1 cellular context compared by ENCODE assay signal in genomic region chr5:31531888-31532710, GRCh38.
TF ChIP-seq lines count a peak whose summit lies in the region.

C5orf22 (plus strand) TSS chr5:31532301; CDS start chr5:31532393, 92 bp downstream.
DROSHA (minus strand) TSS chr5:31532093; CDS start chr5:31529059, 3,034 bp downstream.

TF ChIP-seq in HEK293, 187 proteins besides CTCF, POLR2A, EP300 and RAD21 (continued from another document and continues in another):
- TF ChIP-seq EGR2 (tag by site-specific recombination; IDR thresholded peaks at IDR 0.05; ENCODE audit: low read depth): peak; percentile 40; the same call in 1 of the 2 replicates
- TF ChIP-seq, protein P1, sequence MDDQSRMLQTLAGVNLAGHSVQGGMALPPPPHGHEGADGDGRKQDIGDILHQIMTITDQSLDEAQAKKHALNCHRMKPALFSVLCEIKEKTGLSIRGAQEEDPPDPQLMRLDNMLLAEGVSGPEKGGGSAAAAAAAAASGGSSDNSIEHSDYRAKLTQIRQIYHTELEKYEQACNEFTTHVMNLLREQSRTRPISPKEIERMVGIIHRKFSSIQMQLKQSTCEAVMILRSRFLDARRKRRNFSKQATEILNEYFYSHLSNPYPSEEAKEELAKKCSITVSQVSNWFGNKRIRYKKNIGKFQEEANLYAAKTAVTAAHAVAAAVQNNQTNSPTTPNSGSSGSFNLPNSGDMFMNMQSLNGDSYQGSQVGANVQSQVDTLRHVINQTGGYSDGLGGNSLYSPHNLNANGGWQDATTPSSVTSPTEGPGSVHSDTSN (CRISPR knock-in tag; IDR thresholded peaks at IDR 0.05): peak; percentile 64; the same call in 1 of the 2 replicates
- TF ChIP-seq ZBTB49 (tag by site-specific recombination; IDR thresholded peaks at IDR 0.05; ENCODE audit: low read depth): no peak
- TF ChIP-seq ZNF354C (tag by site-specific recombination; IDR thresholded peaks at IDR 0.05; ENCODE audit: borderline replicate concordance, low read depth): no peak
- TF ChIP-seq, protein P2, sequence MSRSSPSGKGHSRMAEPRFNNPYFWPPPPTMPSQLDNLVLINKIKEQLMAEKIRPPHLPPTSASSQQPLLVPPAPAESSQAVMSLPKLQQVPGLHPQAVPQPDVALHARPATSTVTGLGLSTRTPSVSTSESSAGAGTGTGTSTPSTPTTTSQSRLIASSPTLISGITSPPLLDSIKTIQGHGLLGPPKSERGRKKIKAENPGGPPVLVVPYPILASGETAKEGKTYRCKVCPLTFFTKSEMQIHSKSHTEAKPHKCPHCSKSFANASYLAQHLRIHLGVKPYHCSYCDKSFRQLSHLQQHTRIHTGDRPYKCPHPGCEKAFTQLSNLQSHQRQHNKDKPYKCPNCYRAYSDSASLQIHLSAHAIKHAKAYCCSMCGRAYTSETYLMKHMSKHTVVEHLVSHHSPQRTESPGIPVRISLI (tag by site-specific recombination; IDR thresholded peaks at IDR 0.05): peak; percentile 53; the same call in 1 of the 2 replicates
- no peak for TF ChIP-seq SCRT1 (tag by site-specific recombination; IDR thresholded peaks at IDR 0.05; ENCODE audit: borderline replicate concordance)
- no peak for TF ChIP-seq ZNF211 (tag by site-specific recombination; IDR thresholded peaks at IDR 0.05; ENCODE audit: low read depth)
- TF ChIP-seq ZSCAN30 (tag by site-specific recombination; IDR thresholded peaks at IDR 0.05): no peak
- no peak for TF ChIP-seq ZNF266 (tag by site-specific recombination; IDR thresholded peaks at IDR 0.05; ENCODE audit: low read depth)
- TF ChIP-seq ZNF521 (tag by site-specific recombination; IDR thresholded peaks at IDR 0.05): no peak
- no peak for TF ChIP-seq ZNF529 (tag by site-specific recombination; IDR thresholded peaks at IDR 0.05; ENCODE audit: insufficient replicate concordance)
- no peak for TF ChIP-seq ZNF777 (tag by site-specific recombination; IDR thresholded peaks at IDR 0.05; ENCODE audit: borderline replicate concordance)
- TF ChIP-seq YY1 (tag by site-specific recombination; IDR thresholded peaks at IDR 0.05): no peak
- TF ChIP-seq ZNF157 (tag by site-specific recombination; IDR thresholded peaks at IDR 0.05): no peak
- no peak for TF ChIP-seq ZNF791 (tag by site-specific recombination; IDR thresholded peaks at IDR 0.05)
- TF ChIP-seq SCRT2 (tag by site-specific recombination; IDR thresholded peaks at IDR 0.05): peak; percentile 83
- no peak for TF ChIP-seq ZSCAN5A (tag by site-specific recombination; IDR thresholded peaks at IDR 0.05)
- 0 out of 2 replicates have a peak, but pooled peaks have one; percentile 25 for TF ChIP-seq ZNF24 (tag by site-specific recombination; IDR thresholded peaks at IDR 0.05)
- peak; percentile 40 for TF ChIP-seq IKZF3 (tag by site-specific recombination; IDR thresholded peaks at IDR 0.05)
- no peak for TF ChIP-seq KLF1 (tag by site-specific recombination; IDR thresholded peaks at IDR 0.05)
- no peak for TF ChIP-seq ZFP3 (tag by site-specific recombination; IDR thresholded peaks at IDR 0.05; ENCODE audit: low read depth)
- TF ChIP-seq ZNF391 (tag by site-specific recombination; IDR thresholded peaks at IDR 0.05; ENCODE audit: borderline replicate concordance, low read depth): no peak
- TF ChIP-seq SETDB1 (IDR thresholded peaks at IDR 0.05; ENCODE audit: insufficient read length, low read length): peak; percentile 53
- TF ChIP-seq ZEB2 (tag by site-specific recombination; IDR thresholded peaks at IDR 0.05): peak; percentile 48
- TF ChIP-seq, protein P3, sequence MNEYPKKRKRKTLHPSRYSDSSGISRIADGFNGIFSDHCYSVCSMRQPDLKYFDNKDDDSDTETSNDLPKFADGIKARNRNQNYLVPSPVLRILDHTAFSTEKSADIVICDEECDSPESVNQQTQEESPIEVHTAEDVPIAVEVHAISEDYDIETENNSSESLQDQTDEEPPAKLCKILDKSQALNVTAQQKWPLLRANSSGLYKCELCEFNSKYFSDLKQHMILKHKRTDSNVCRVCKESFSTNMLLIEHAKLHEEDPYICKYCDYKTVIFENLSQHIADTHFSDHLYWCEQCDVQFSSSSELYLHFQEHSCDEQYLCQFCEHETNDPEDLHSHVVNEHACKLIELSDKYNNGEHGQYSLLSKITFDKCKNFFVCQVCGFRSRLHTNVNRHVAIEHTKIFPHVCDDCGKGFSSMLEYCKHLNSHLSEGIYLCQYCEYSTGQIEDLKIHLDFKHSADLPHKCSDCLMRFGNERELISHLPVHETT (tag by site-specific recombination; IDR thresholded peaks at IDR 0.05): no peak
- TF ChIP-seq ZNF658 (tag by site-specific recombination; IDR thresholded peaks at IDR 0.05): no peak
- TF ChIP-seq ZNF26 (tag by site-specific recombination; IDR thresholded peaks at IDR 0.05): no peak
- no peak for TF ChIP-seq FEZF1 (tag by site-specific recombination; IDR thresholded peaks at IDR 0.05)
- no peak for TF ChIP-seq ZNF596 (tag by site-specific recombination; IDR thresholded peaks at IDR 0.05)
- no peak for TF ChIP-seq ZNF280D (tag by site-specific recombination; IDR thresholded peaks at IDR 0.05)
- TF ChIP-seq, protein P4, sequence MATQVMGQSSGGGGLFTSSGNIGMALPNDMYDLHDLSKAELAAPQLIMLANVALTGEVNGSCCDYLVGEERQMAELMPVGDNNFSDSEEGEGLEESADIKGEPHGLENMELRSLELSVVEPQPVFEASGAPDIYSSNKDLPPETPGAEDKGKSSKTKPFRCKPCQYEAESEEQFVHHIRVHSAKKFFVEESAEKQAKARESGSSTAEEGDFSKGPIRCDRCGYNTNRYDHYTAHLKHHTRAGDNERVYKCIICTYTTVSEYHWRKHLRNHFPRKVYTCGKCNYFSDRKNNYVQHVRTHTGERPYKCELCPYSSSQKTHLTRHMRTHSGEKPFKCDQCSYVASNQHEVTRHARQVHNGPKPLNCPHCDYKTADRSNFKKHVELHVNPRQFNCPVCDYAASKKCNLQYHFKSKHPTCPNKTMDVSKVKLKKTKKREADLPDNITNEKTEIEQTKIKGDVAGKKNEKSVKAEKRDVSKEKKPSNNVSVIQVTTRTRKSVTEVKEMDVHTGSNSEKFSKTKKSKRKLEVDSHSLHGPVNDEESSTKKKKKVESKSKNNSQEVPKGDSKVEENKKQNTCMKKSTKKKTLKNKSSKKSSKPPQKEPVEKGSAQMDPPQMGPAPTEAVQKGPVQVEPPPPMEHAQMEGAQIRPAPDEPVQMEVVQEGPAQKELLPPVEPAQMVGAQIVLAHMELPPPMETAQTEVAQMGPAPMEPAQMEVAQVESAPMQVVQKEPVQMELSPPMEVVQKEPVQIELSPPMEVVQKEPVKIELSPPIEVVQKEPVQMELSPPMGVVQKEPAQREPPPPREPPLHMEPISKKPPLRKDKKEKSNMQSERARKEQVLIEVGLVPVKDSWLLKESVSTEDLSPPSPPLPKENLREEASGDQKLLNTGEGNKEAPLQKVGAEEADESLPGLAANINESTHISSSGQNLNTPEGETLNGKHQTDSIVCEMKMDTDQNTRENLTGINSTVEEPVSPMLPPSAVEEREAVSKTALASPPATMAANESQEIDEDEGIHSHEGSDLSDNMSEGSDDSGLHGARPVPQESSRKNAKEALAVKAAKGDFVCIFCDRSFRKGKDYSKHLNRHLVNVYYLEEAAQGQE (tag by site-specific recombination; IDR thresholded peaks at IDR 0.05): 0 out of 2 replicates have a peak, but pooled peaks have one; percentile 9
- TF ChIP-seq SALL2 (tag by site-specific recombination; IDR thresholded peaks at IDR 0.05; ENCODE audit: borderline replicate concordance): no peak
- TF ChIP-seq ZNF426 (tag by site-specific recombination; IDR thresholded peaks at IDR 0.05): no peak
- no peak for TF ChIP-seq MEIS1 (CRISPR knock-in tag; IDR thresholded peaks at IDR 0.05; ENCODE audit: borderline replicate concordance)
- TF ChIP-seq ZNF580 (tag by site-specific recombination; IDR thresholded peaks at IDR 0.05): peak; percentile 85
- no peak for TF ChIP-seq HOXC10 (CRISPR knock-in tag; IDR thresholded peaks at IDR 0.05)
- peak; percentile 12; the same call in 1 of the 2 replicates for TF ChIP-seq KLF8 (tag by site-specific recombination; IDR thresholded peaks at IDR 0.05)
- no peak for TF ChIP-seq ZNF549 (tag by site-specific recombination; IDR thresholded peaks at IDR 0.05)
- TF ChIP-seq GLIS2 (tag by site-specific recombination; IDR thresholded peaks at IDR 0.05): peak; percentile 81
- TF ChIP-seq, protein P5, sequence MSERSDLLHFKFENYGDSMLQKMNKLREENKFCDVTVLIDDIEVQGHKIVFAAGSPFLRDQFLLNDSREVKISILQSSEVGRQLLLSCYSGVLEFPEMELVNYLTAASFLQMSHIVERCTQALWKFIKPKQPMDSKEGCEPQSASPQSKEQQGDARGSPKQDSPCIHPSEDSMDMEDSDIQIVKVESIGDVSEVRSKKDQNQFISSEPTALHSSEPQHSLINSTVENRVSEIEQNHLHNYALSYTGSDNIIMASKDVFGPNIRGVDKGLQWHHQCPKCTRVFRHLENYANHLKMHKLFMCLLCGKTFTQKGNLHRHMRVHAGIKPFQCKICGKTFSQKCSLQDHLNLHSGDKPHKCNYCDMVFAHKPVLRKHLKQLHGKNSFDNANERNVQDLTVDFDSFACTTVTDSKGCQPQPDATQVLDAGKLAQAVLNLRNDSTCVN (tag by site-specific recombination; optimal IDR thresholded peaks at IDR 0.05): peak; percentile 51
- TF ChIP-seq, protein P6, sequence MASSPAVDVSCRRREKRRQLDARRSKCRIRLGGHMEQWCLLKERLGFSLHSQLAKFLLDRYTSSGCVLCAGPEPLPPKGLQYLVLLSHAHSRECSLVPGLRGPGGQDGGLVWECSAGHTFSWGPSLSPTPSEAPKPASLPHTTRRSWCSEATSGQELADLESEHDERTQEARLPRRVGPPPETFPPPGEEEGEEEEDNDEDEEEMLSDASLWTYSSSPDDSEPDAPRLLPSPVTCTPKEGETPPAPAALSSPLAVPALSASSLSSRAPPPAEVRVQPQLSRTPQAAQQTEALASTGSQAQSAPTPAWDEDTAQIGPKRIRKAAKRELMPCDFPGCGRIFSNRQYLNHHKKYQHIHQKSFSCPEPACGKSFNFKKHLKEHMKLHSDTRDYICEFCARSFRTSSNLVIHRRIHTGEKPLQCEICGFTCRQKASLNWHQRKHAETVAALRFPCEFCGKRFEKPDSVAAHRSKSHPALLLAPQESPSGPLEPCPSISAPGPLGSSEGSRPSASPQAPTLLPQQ (tag by site-specific recombination; IDR thresholded peaks at IDR 0.05): no peak; the same call in 1 of the 2 replicates
- no peak for TF ChIP-seq KLF7 (tag by site-specific recombination; IDR thresholded peaks at IDR 0.05; ENCODE audit: borderline replicate concordance)
- TF ChIP-seq YY2 (tag by site-specific recombination; IDR thresholded peaks at IDR 0.05): no peak
- TF ChIP-seq MYNN (tag by site-specific recombination; IDR thresholded peaks at IDR 0.05; ENCODE audit: borderline replicate concordance): no peak
